Comparison of ENCODE assay signal across 8 cellular contexts in the genomic region with DNA sequence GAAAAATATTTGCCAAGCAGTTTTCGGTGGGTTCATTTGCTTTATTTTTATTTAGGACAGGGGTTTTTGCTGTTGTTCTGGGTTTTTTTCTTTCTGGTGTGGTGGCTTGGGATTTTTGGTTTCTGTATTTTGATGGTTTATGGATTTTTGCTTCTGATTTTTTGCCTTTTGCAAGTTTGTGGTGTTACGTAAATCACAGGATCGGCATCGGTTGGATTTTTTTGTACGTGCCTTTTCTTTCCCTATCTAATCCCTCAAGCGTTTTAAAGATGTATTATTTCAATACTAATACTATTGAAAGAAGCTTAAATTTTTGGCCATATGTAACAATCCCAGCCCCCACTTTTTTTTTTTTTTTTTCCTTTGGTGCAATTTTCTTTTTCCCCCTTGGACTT. TPM values are rescaled to one million over a fixed set of nuclear protein-coding genes. Genes with fewer than 3 reads are reported as not detected.
DNase-seq lines count a peak whose midpoint lies in the region; ATAC-seq, FAIRE-seq and TF ChIP-seq lines count a peak whose summit lies in the region.

No MANE protein-coding gene starts in this region.

- peak overlapping the region; percentile 47 for H2BK5ac ChIP-seq in mesenchymal stem cell (ENCODE audit: low read depth, low read length, poor library complexity, severe bottlenecking)

- no peak for TF ChIP-seq EP300 in GM12878 (IDR thresholded peaks at IDR 0.05; ENCODE audit: borderline replicate concordance in 1 of 2, control insufficient read depth in 1 of 2, low read depth in 2 of 2, low read length in 2 of 2)

- intact Hi-C loops in heart left ventricle (cut with DNase I) = loop anchor here (1.0 to 10.0 kb wide), 22 partner anchors 201 to 1029 kb away; a partner anchor contains a TSS
- intact Hi-C loops in Right ventricle myocardium superior (cut with DNase I) = loop anchor here (10.0 kb wide), 5 partner anchors 239 to 639 kb away; no protein-coding TSS in a partner anchor
- intact Hi-C loops in GM12878 (cut with micrococcal nuclease; ENCODE audit: unreplicated experiment) = loop anchor here (5.0 to 10.0 kb wide), 4 partner anchors 156 to 919 kb away; no protein-coding TSS in a partner anchor

- no peak for DNase-seq in heart left ventricle
- DNase-seq in Right ventricle myocardium superior = no peak
- no peak for DNase-seq in GM12878 (ENCODE audit: low read depth, low spot score)
- DNase-seq in mesenchymal stem cell = no peak
- no peak for DNase-seq in A172 (ENCODE audit: low spot score)
- DNase-seq in NCI-H2227 treated with DMSO at 0.1 percent for 48 hours (lab: John Stamatoyannopoulos, UW) = no peak

- BruUV-seq in GM12878 (replicated peaks; lab: Mats Ljungman, UMichigan) = no TSS peak

- RAD21 ChIA-PET in GM12878 (lab: Charles Lee; ENCODE audit: unreplicated experiment) = interaction anchor here (1.0 to 3.5 kb wide), 11 partner anchors 40 to 1210 kb away, joined by 3 to 16 read pairs (median 3); no protein-coding TSS in a partner anchor

- H3K9me3 ChIP-seq in heart left ventricle (no peaks in the 10 kb centered on the region), GM12878 (replicated peaks; ENCODE audit: control insufficient read depth, insufficient read depth, low read length) (no peaks in the 10 kb centered on the region), mesenchymal stem cell (ENCODE audit: control insufficient read depth, low read length) (no peaks in the 10 kb centered on the region)

- H3K4me3 ChIP-seq in heart left ventricle = peak overlapping the region; percentile 15 to 89 (median 78)
- no peak overlapping the region for H3K4me3 ChIP-seq in GM12878
- peak overlapping the region in 1 of 2 experiments; percentile 92 for H3K4me3 ChIP-seq in mesenchymal stem cell (ENCODE audit: insufficient read depth in 1 of 2, low read depth in 1 of 2, low read length in 2 of 2)
- H3K4me3 ChIP-seq in urinary bladder (ENCODE audit: low read depth, low read length) = peak overlapping the region; percentile 32

- TF ChIP-seq CTCF in heart left ventricle (IDR thresholded peaks at IDR 0.05) (no peak), GM12878 (IDR thresholded peaks at IDR 0.05 in 2 of 3, conservative IDR thresholded peaks at IDR 0.05 in 1 of 3; ENCODE audit: control insufficient read depth in 2 of 3, extremely low read depth in 1 of 3, insufficient read depth in 1 of 3, low read depth in 3 of 3, low read length in 3 of 3) (no peak)

- WGBS in heart left ventricle, 4 donors = 5 to 12% (median 10%) methylated on average over 6 of the region's 6 CpGs
- 33% methylated on average over 6 of the region's 6 CpGs for WGBS in GM12878 (ENCODE audit: insufficient coverage, insufficient replicate concordance, low lambda C conversion rate, missing lambda C conversion rate)
- 22% methylated on average over 1 of the region's 6 CpGs for WGBS in mesenchymal stem cell
- 9% methylated on average over 6 of the region's 6 CpGs for WGBS in urinary bladder

- no peaks in the 10 kb centered on the region for H3K36me3 ChIP-seq in heart left ventricle
- no peaks in the 10 kb centered on the region for H3K36me3 ChIP-seq in GM12878 (ENCODE audit: control insufficient read depth in 2 of 2, insufficient read depth in 2 of 2, low read length in 1 of 2)
- no peaks in the 10 kb centered on the region for H3K36me3 ChIP-seq in mesenchymal stem cell (ENCODE audit: control insufficient read depth in 1 of 2, insufficient read depth in 2 of 2, low read depth in 1 of 2, low read length in 2 of 2)
- no peaks in the 10 kb centered on the region for H3K36me3 ChIP-seq in urinary bladder (ENCODE audit: insufficient read depth)

- H3K4ac ChIP-seq in mesenchymal stem cell (ENCODE audit: low read depth in 1 of 2, low read length in 2 of 2) = no peak overlapping the region

- no peak overlapping the region for H4K91ac ChIP-seq in mesenchymal stem cell (ENCODE audit: low read length)

- H3K9ac ChIP-seq in GM12878 (ENCODE audit: control insufficient read depth, insufficient read depth, low read length) (no peak overlapping the region), mesenchymal stem cell (ENCODE audit: low read length) (peak overlapping the region; percentile 100)

- no peak overlapping the region for H2AK5ac ChIP-seq in mesenchymal stem cell (ENCODE audit: low read length, severe bottlenecking)

- SMC1A ChIA-PET in GM12878 (lab: Charles Lee; ENCODE audit: uncharacterized antibody, unreplicated experiment) = interaction anchor here (0.6 to 3.9 kb wide), 14 partner anchors 17 to 785 kb away, joined by 3 to 21 read pairs (median 3); no protein-coding TSS in a partner anchor

- H2BK15ac ChIP-seq in mesenchymal stem cell (ENCODE audit: low read depth, poor library complexity, severe bottlenecking) = no peak overlapping the region

- H3K27me3 ChIP-seq in heart left ventricle = no peaks in the 10 kb centered on the region
- H3K27me3 ChIP-seq in GM12878 (replicated peaks in 1 of 2; ENCODE audit: control insufficient read depth in 2 of 2, insufficient read depth in 2 of 2, low read length in 1 of 2) = peaks cover 12 to 21% of the 10 kb centered on the region in 2 experiments
- H3K27me3 ChIP-seq in mesenchymal stem cell (ENCODE audit: control insufficient read depth in 1 of 2, insufficient read depth in 1 of 2, low read length in 2 of 2) = no peaks in the 10 kb centered on the region

- peaks cover 4% of the 10 kb centered on the region for H3K79me1 ChIP-seq in mesenchymal stem cell (replicated peaks; ENCODE audit: low read length, poor library complexity, severe bottlenecking)

- TF ChIP-seq POLR2A in heart left ventricle (IDR thresholded peaks at IDR 0.05) (no peak), GM12878 (IDR thresholded peaks at IDR 0.05; ENCODE audit: low read depth, low read length) (no peak)

- H3K4me2 ChIP-seq in GM12878 (ENCODE audit: control insufficient read depth, insufficient read depth) = peak overlapping the region; percentile 95
- H3K4me2 ChIP-seq in mesenchymal stem cell (ENCODE audit: low read length, poor library complexity, severe bottlenecking) = peak overlapping the region; percentile 67

- no peak for TF ChIP-seq RAD21 in GM12878 (IDR thresholded peaks at IDR 0.05; ENCODE audit: insufficient read depth, low read depth, low read length)

- peaks cover 0 to 44% (median 13%) of the 10 kb centered on the region in 12 donors for H3K4me1 ChIP-seq in heart left ventricle
- H3K4me1 ChIP-seq in GM12878 (ENCODE audit: control insufficient read depth, insufficient read depth, low read length) = peaks cover 11% of the 10 kb centered on the region
- peaks cover 7% of the 10 kb centered on the region for H3K4me1 ChIP-seq in mesenchymal stem cell (ENCODE audit: control insufficient read depth, insufficient read depth, low read depth, low read length)
- H3K4me1 ChIP-seq in urinary bladder (ENCODE audit: insufficient read depth) = no peaks in the 10 kb centered on the region

- H2BK12ac ChIP-seq in mesenchymal stem cell (ENCODE audit: low read length in 2 of 2) = no peak overlapping the region

- no peak for FAIRE-seq in GM12878 (lab: Jason Lieb, UNC)

- no peaks in the 10 kb centered on the region for H3K79me2 ChIP-seq in GM12878 (ENCODE audit: control insufficient read depth, insufficient read depth, low read length)

- no peak overlapping the region for H2BK120ac ChIP-seq in mesenchymal stem cell (ENCODE audit: low read depth, low read length)

- CTCF ChIA-PET in GM12878 (lab: Yijun Ruan, JAX) = interaction anchor here (0.6 to 4.0 kb wide), 14 partner anchors 52 to 1209 kb away, joined by 3 to 39 read pairs (median 3); no protein-coding TSS in a partner anchor

- H3K27ac ChIP-seq in heart left ventricle (peak overlapping the region; percentile 94 to 100 (median 98)), GM12878 (ENCODE audit: control insufficient read depth, insufficient read depth) (no peak overlapping the region), mesenchymal stem cell (ENCODE audit: low read length, poor library complexity, severe bottlenecking) (peak overlapping the region; percentile 66), urinary bladder (ENCODE audit: low read depth) (peak overlapping the region; percentile 53)

- POLR2A ChIA-PET in GM12878 (lab: Charles Lee) = interaction anchor here (0.7 to 1.4 kb wide), 2 partner anchors 56 to 86 kb away, joined by 3 read pairs; no protein-coding TSS in a partner anchor

- no peak overlapping the region for H3K23ac ChIP-seq in mesenchymal stem cell (ENCODE audit: low read length in 2 of 2)

- no peak overlapping the region for H3K14ac ChIP-seq in mesenchymal stem cell (ENCODE audit: low read length in 2 of 2)

- ATAC-seq in heart left ventricle (no peak), Right ventricle myocardium superior (ENCODE audit: poor library complexity) (no peak), GM12878 (no peak), GM21423 (IDR thresholded peaks at IDR 0.05; ENCODE audit: unreplicated experiment) (no peak)

- H4K20me1 ChIP-seq in GM12878 (ENCODE audit: control insufficient read depth, insufficient read depth) = no peaks in the 10 kb centered on the region

- H2AFZ ChIP-seq in GM12878 (ENCODE audit: control insufficient read depth, low read depth, low read length) (no peak overlapping the region; the same call in 1 of the 2 replicates), mesenchymal stem cell (ENCODE audit: low read depth, low read length) (no peak overlapping the region)

- in situ Hi-C loops in GM12878 (cut with MboI) = no loop called here

- H3K18ac ChIP-seq in mesenchymal stem cell (ENCODE audit: low read depth in 1 of 2, low read length in 2 of 2) = no peak overlapping the region

- H4K8ac ChIP-seq in mesenchymal stem cell (ENCODE audit: low read length) = no peak overlapping the region

RNA-seq across cellular contexts. Expression of a gene that starts 0.8 kb away (rescaled TPM):
- total RNA-seq in heart left ventricle = 100 to 1,000 TPM in 1 of 9 donors, 10 to 100 TPM in 8; 29.7 to 109 (median 62.0) TPM
- 10 to 100 TPM; 29.3 to 45.7 TPM for polyA plus RNA-seq in heart left ventricle
- 82.1 TPM for total RNA-seq in Right ventricle myocardium superior
- total RNA-seq in GM12878 (2013; cell fraction: nucleolus; rRNA removed) = not detected in 2 replicates
- total RNA-seq in GM12878 (2014; rRNA removed) = 0.16 and 0.34 TPM in 2 replicates
- 0.18 and 0.28 TPM in 2 replicates for total RNA-seq in GM12878 (2014; rRNA removed; fragmentation: Illumina TruSeq; extraction: Trizol)
- total RNA-seq in GM12878 (2021) = 0.64 and 0.85 TPM in 2 replicates
- polyA plus RNA-seq in GM12878 (2011; ENCODE audit: low read depth) = not detected
- polyA plus RNA-seq in GM12878 (2011; rRNA removed) = 0.12 TPM in 1 of 2 replicates, not detected in the other
- polyA plus RNA-seq in GM12878 (2011; cell fraction: cytosol; rRNA removed) = 0.08 and 0.22 TPM in 2 replicates
- polyA plus RNA-seq in GM12878 (2011; cell fraction: nucleus; rRNA removed) = 0.18 and 0.21 TPM in 2 replicates
- 0.21 and 0.37 TPM in 2 replicates for polyA plus RNA-seq in GM12878 (2012)
- 0.27 and 0.31 TPM in 2 replicates for polyA plus RNA-seq in GM12878 (2014; fragmentation: Illumina TruSeq; extraction: Trizol)
- polyA plus RNA-seq in GM12878 (2014; fragmentation: Nextera tagmentation; extraction: Ambion mirVana) = under 1 TPM; 0.04 to 0.06 TPM
- polyA plus RNA-seq in GM12878 (2014; rRNA removed) = 0.24 and 0.37 TPM in 2 replicates
- under 1 TPM; 0.10 to 0.11 TPM for polyA plus RNA-seq in GM12878 (2016; fragmentation: Nextera tagmentation; extraction: Ambion mirVana)
- polyA minus RNA-seq in GM12878 (2011; rRNA and poly(A)+ RNA removed) = 0.10 TPM in 1 of 2 replicates, not detected in the other
- not detected in 2 replicates for polyA minus RNA-seq in GM12878 (2011; cell fraction: cytosol; rRNA and poly(A)+ RNA removed)
- polyA minus RNA-seq in GM12878 (2011; cell fraction: nucleus; rRNA and poly(A)+ RNA removed) = 0.12 TPM in 1 of 2 replicates, not detected in the other
- 20.5 TPM for polyA plus RNA-seq in mesenchymal stem cell (2013, experiment 1 of 2)
- polyA plus RNA-seq in mesenchymal stem cell (2013, experiment 2 of 2) = 18.5 TPM
- total RNA-seq in urinary bladder = 9.8 TPM
- polyA plus RNA-seq in urinary bladder = 96.4 TPM
- total RNA-seq in A172 (2014; rRNA removed; shearing (Covaris generic)) = 3.2 and 4.6 TPM in 2 replicates

RNA-seq across cellular contexts. Expression of a gene that starts 43.7 kb away (rescaled TPM):
- total RNA-seq in heart left ventricle (not detected), Right ventricle myocardium superior (not detected), GM12878 (2014; rRNA removed) (not detected in 2 replicates), GM12878 (2014; rRNA removed; fragmentation: Illumina TruSeq; extraction: Trizol) (not detected in 2 replicates), GM12878 (2021) (not detected in 2 replicates), urinary bladder (not detected)
- polyA plus RNA-seq in heart left ventricle (not detected), GM12878 (2011; rRNA removed) (not detected in 2 replicates), GM12878 (2014; fragmentation: Illumina TruSeq; extraction: Trizol) (not detected in 2 replicates), GM12878 (2014; fragmentation: Nextera tagmentation; extraction: Ambion mirVana) (not detected), GM12878 (2014; rRNA removed) (not detected in 2 replicates), GM12878 (2016; fragmentation: Nextera tagmentation; extraction: Ambion mirVana) (not detected), urinary bladder (not detected)
- total RNA-seq in GM12878 (2013; cell fraction: nucleolus; rRNA removed) = not detected in 2 replicates
- not detected for polyA plus RNA-seq in GM12878 (2011; ENCODE audit: low read depth)
- polyA plus RNA-seq in GM12878 (2011; cell fraction: cytosol; rRNA removed) = not detected in 2 replicates
- not detected in 2 replicates for polyA plus RNA-seq in GM12878 (2011; cell fraction: nucleus; rRNA removed)
- polyA plus RNA-seq in GM12878 (2012) = not detected in 2 replicates
- not detected in 2 replicates for polyA minus RNA-seq in GM12878 (2011; rRNA and poly(A)+ RNA removed)
- polyA minus RNA-seq in GM12878 (2011; cell fraction: cytosol; rRNA and poly(A)+ RNA removed) = not detected in 2 replicates
- not detected in 2 replicates for polyA minus RNA-seq in GM12878 (2011; cell fraction: nucleus; rRNA and poly(A)+ RNA removed)
- polyA plus RNA-seq in mesenchymal stem cell (2013, experiment 1 of 2) = not detected
- polyA plus RNA-seq in mesenchymal stem cell (2013, experiment 2 of 2) = not detected
- total RNA-seq in A172 (2014; rRNA removed; shearing (Covaris generic)) = not detected in 2 replicates
